In the genomic region with DNA sequence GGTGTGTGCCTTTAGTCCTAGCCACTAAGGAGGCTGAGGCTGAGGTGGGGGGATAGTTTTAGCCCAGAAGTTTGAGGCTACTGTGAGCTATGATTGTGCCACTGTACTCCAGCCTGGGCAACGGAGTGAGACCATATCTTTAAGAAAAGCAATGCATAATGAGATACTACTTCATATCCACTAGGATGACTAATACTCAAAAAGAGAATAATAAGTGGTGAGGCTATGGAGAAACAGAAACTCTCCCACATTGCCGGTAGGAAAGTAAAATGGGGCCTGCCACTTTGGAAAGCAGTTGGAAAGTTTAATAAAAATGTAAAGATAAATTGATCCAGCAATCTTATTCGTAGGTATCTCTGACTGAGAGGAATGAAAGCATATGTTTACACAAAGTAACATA, we compare ENCODE assay signal across 32 cellular contexts. TPM values are rescaled to one million over a fixed set of nuclear protein-coding genes. Genes with fewer than 3 reads are reported as not detected.
"Had no signal": no experiment of that assay in that cellular context is flagged by ENCODE, and none has a peak within 500 bp of the region (broad histone marks: within the 10 kb centered on the region; RNA-seq: fewer than 3 reads in every experiment).

No MANE protein-coding gene starts in this region.

- H3K27me3 ChIP-seq: neutrophil, ovary, upper lobe of left lung, vagina had no signal

- DNase-seq: activated CD4-positive, alpha-beta T cell treated with anti-CD3 and anti-CD28 coated beads for 4 hours; activated CD4-positive, alpha-beta T cell treated with anti-CD3 and anti-CD28 coated beads, Interleukin-2, amount 50 U/mL, for 4 hours; activated naive CD4-positive, alpha-beta T cell; activated T-cell treated with anti-CD3 and anti-CD28 coated beads for 4 hours; activated T-cell treated with anti-CD3 and anti-CD28 coated beads, Interleukin-2, amount 50 U/mL, for 72 hours; aorta; caudate nucleus; cortex of kidney; foreskin melanocyte; left ventricle myocardium inferior; nephron progenitor cell; retina; stimulated activated CD4-positive, alpha-beta T cell treated with anti-CD3 and anti-CD28 coated beads, Interleukin-1b, Interleukin-23, amount 100 ng/mL, for 48 hours; stimulated activated CD4-positive, alpha-beta T cell treated with anti-CD3 and anti-CD28 coated beads, Interleukin-4, amount 100 ng/mL, for 4 hours; stimulated activated CD8-positive, alpha-beta memory T cell treated with anti-CD3 and anti-CD28 coated beads, Interleukin-4, amount 100 ng/mL, for 48 hours; stimulated activated naive CD8-positive, alpha-beta T cell treated with anti-CD3 and anti-CD28 coated beads, Interleukin-15, amount 100 ng/mL, for 72 hours; substantia nigra; upper lobe of left lung had no signal

- H3K9me3 ChIP-seq: left ventricle myocardium inferior, neutrophil, ovary, upper lobe of left lung, vagina had no signal

- H3K4me1 ChIP-seq: left ventricle myocardium inferior, vagina had no signal

- ATAC-seq: activated naive CD4-positive, alpha-beta T cell treated with anti-CD3 and anti-CD28 coated beads, Interleukin-2, amount 50 U/mL, for 72 hours; activated T-cell treated with anti-CD3 and anti-CD28 coated beads, Interleukin-2, amount 50 U/mL, for 72 hours; esophagus mucosa; sciatic nerve; stimulated activated memory B cell treated with anti-CD40 and anti-IgM and Interleukin-4, amounts not matched to agents 10 μg/mL and 1 μg/mL and 100 μg/mL, for 72 hours; stimulated activated naive CD8-positive, alpha-beta T cell treated with anti-CD3 and anti-CD28 coated beads, Interleukin-15, amount 100 ng/mL, for 72 hours had no signal

- H3K36me3 ChIP-seq: left ventricle myocardium inferior, neutrophil, ovary, upper lobe of left lung, vagina had no signal

- H3K27ac ChIP-seq: left ventricle myocardium inferior, neutrophil, ovary, skin epidermis, upper lobe of left lung, vagina, VCaP had no signal

- H3K4me3 ChIP-seq: left ventricle myocardium inferior, ovary, skin epidermis, upper lobe of left lung, vagina had no signal

RNA-seq across cellular contexts. Expression of a gene that starts 18.6 kb away (rescaled TPM):
- total RNA-seq: activated naive CD4-positive, alpha-beta T cell treated with anti-CD3 and anti-CD28 coated beads, Interleukin-2, amount 50 U/mL, for 72 hours; activated T-cell treated with anti-CD3 and anti-CD28 coated beads, Interleukin-2, amount 50 U/mL, for 72 hours; aorta; chondrocyte; glomerular endothelial cell; left ventricle myocardium inferior; lung microvascular endothelial cell; progenitor cell of endocrine pancreas; sciatic nerve; T-helper 1 cell treated with Interleukin-12 subunit alpha and Interleukin-12 subunit beta and Interleukin-4 antibody, amounts not matched to agents 30 ng/mL and 1 ng/mL, for 36 hours; vagina had no signal
- polyA plus RNA-seq: aorta had no signal
